19 cellular contexts compared by ENCODE assay signal in the genomic region with DNA sequence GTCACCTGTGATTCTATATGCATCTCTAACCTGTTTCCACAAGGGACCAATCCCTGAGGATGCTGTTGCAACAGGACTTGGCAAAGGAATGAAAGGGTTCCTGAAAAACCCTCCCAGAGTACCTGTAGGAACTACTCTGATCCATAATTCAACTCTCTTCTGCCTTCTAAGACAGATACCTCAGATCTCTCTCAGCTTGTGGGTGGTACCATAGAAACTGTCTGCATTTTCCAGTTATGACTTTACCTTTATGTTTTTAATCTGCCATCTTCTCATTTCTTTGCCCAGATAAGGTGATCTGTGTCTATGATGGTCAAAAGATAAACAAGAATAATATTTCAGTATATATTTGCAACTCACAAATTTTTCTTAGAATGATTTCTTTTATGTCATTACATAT.
"Had no signal": no experiment of that assay in that cellular context is flagged by ENCODE, and none has a peak within 500 bp of the region (broad histone marks: within the 10 kb centered on the region; RNA-seq: fewer than 3 reads in every experiment).

No MANE protein-coding gene starts in this region.

- H3K36me3 Mint-ChIP-seq: type B pancreatic cell had no signal

- H3K27me3 Mint-ChIP-seq: naive B cell; stimulated activated memory B cell treated with anti-CD40 and anti-IgM and Interleukin-4, amounts not matched to agents 10 μg/mL and 1 μg/mL and 100 μg/mL, for 72 hours; type B pancreatic cell had no signal

- H3K4me3 Mint-ChIP-seq: naive B cell; stimulated activated memory B cell treated with anti-CD40 and anti-IgM and Interleukin-4, amounts not matched to agents 10 μg/mL and 1 μg/mL and 100 μg/mL, for 72 hours; type B pancreatic cell had no signal

- H3K4me1 ChIP-seq: right lobe of liver, suprapubic skin, uterus had no signal

- ATAC-seq: esophagus mucosa; heart left ventricle; left colon; left ventricle myocardium superior; psoas muscle; right lobe of liver; stimulated activated memory B cell treated with anti-CD40 and anti-IgM and Interleukin-4, amounts not matched to agents 10 μg/mL and 1 μg/mL and 100 μg/mL, for 72 hours had no signal

- H3K9me3 Mint-ChIP-seq: naive B cell; stimulated activated memory B cell treated with anti-CD40 and anti-IgM and Interleukin-4, amounts not matched to agents 10 μg/mL and 1 μg/mL and 100 μg/mL, for 72 hours; type B pancreatic cell had no signal

- H3K4me1 Mint-ChIP-seq: naive B cell; stimulated activated memory B cell treated with anti-CD40 and anti-IgM and Interleukin-4, amounts not matched to agents 10 μg/mL and 1 μg/mL and 100 μg/mL, for 72 hours had no signal

- H3K4me3 ChIP-seq: heart left ventricle, psoas muscle, right lobe of liver, suprapubic skin, thyroid gland, uterus had no signal

- H3K27ac Mint-ChIP-seq: naive B cell; stimulated activated memory B cell treated with anti-CD40 and anti-IgM and Interleukin-4, amounts not matched to agents 10 μg/mL and 1 μg/mL and 100 μg/mL, for 72 hours; type B pancreatic cell had no signal

- DNase-seq: effector memory CD4-positive, alpha-beta T cell; heart left ventricle; hippocampal formation; left colon; left ventricle myocardium superior; mesendoderm; naive B cell; psoas muscle; retina; right lobe of liver; stimulated activated CD4-positive, alpha-beta T cell treated with anti-CD3 and anti-CD28 coated beads, Interleukin-4, amount 100 ng/mL, for 1 hour; stimulated activated CD8-positive, alpha-beta memory T cell treated with anti-CD3 and anti-CD28 coated beads, Interleukin-4, amount 100 ng/mL, for 48 hours; uterus had no signal

- H3K36me3 ChIP-seq: uterus had no signal

- H3K27me3 ChIP-seq: heart left ventricle, neutrophil, right lobe of liver, suprapubic skin, thyroid gland, uterus had no signal

- H3K9me3 ChIP-seq: heart left ventricle, neutrophil, psoas muscle, right lobe of liver, suprapubic skin, thyroid gland, uterus had no signal

- H3K27ac ChIP-seq: heart left ventricle, neutrophil, psoas muscle, right lobe of liver, suprapubic skin, thyroid gland, uterus had no signal
